23 cellular contexts compared by ENCODE assay signal in genomic region chr7:36262286-36262685, GRCh38.
A peak's percentile ranks its signal among the peaks of the same experiment; 100 is the strongest.
DNase-seq lines count a peak whose midpoint lies in the region; ATAC-seq, FAIRE-seq and TF ChIP-seq lines count a peak whose summit lies in the region.
"Had no signal": no experiment of that assay in that cellular context is flagged by ENCODE, and none has a peak within 500 bp of the region (broad histone marks: within the 10 kb centered on the region; RNA-seq: fewer than 3 reads in every experiment).

No MANE protein-coding gene starts in this region.

- TF ChIP-seq CTCF in A549 (IDR thresholded peaks at IDR 0.05) (no peak), choroid plexus epithelial cell (conservative IDR thresholded peaks at IDR 0.05; ENCODE audit: low read depth, low read length) (no peak), prostate gland (IDR thresholded peaks at IDR 0.05) (no peak)

- H3K36me3 ChIP-seq in prostate gland, result no peaks in the 10 kb centered on the region
- H3K36me3 ChIP-seq: esophagus muscularis mucosa, tibial nerve had no signal

- H3K4me3 ChIP-seq in A549, result no peak overlapping the region
- H3K4me3 ChIP-seq in choroid plexus epithelial cell (ENCODE audit: low read depth, low read length), result no peak overlapping the region
- no peak overlapping the region for H3K4me3 ChIP-seq in prostate gland
- H3K4me3 ChIP-seq: esophagus muscularis mucosa, lung, tibial nerve had no signal

- H3K9me3 ChIP-seq in A549 (no peaks in the 10 kb centered on the region), prostate gland (no peaks in the 10 kb centered on the region)
- H3K9me3 ChIP-seq: esophagus muscularis mucosa, tibial nerve had no signal

- DNase-seq in A549 (ENCODE audit: low read depth in 1 of 2, low spot score in 1 of 2) (no peak), choroid plexus epithelial cell (ENCODE audit: low read depth) (peak; percentile 47), myocyte (ENCODE audit: low read depth) (peak; percentile 24), iPS-NIHi11 (ENCODE audit: low spot score) (no peak), prostate gland (ENCODE audit: low spot score) (no peak), DMS53 treated with DMSO at 0.1 percent for 48 hours (lab: John Stamatoyannopoulos, UW; ENCODE audit: unreplicated experiment) (no peak)
- DNase-seq: activated CD8-positive, alpha-beta memory T cell treated with anti-CD3 and anti-CD28 coated beads, Interleukin-2, amount 10 ng/mL, durations not matched to agents 7 days and 5 days; activated naive CD8-positive, alpha-beta T cell treated with anti-CD3 and anti-CD28 coated beads, Interleukin-2, amount 50 U/mL, for 24 hours; CD8-positive, alpha-beta T cell; glutamatergic neuron; immature natural killer cell; MM.1S; NCI-H1930; NCI-H524; nephron progenitor cell; stimulated activated CD4-positive, alpha-beta T cell treated with anti-CD3 and anti-CD28 coated beads, Interleukin-15, amount 100 ng/mL, for 24 hours; stimulated activated naive CD4-positive, alpha-beta T cell; T1000 had no signal

- CTCF ChIA-PET in A549 (lab: Yijun Ruan, JAX), result interaction anchor here (1.2 kb wide), 2 partner anchors 21 to 29 kb away, joined by 3 to 4 read pairs; no protein-coding TSS in a partner anchor

- H3K4me1 ChIP-seq in A549 (peaks cover 77% of the 10 kb centered on the region), prostate gland (replicated peaks) (peaks cover 41% of the 10 kb centered on the region)

- TF ChIP-seq RAD21 in A549 (conservative IDR thresholded peaks at IDR 0.05 in 1 of 2, IDR thresholded peaks at IDR 0.05 in 1 of 2) (no peak), Ishikawa (IDR thresholded peaks at IDR 0.05; ENCODE audit: low read depth) (no peak)

- H3K4me2 ChIP-seq in A549, result peak overlapping the region; percentile 49

- FAIRE-seq in A549 (lab: Jason Lieb, UNC), result no peak

- 33% methylated on average over 1 of the region's 1 CpG for WGBS in A549 (ENCODE audit: missing lambda C conversion rate)
- 43% methylated on average over 1 of the region's 1 CpG for WGBS in prostate gland

- intact Hi-C loops in prostate gland (cut with DNase I), result no loop called here

- no peaks in the 10 kb centered on the region for H3K27me3 ChIP-seq in prostate gland (replicated peaks; ENCODE audit: insufficient read depth)
- H3K27me3 ChIP-seq: esophagus muscularis mucosa, tibial nerve had no signal

- H3K27ac ChIP-seq in A549, result peak overlapping the region; percentile 22 to 59; a peak in 4 of 6 replicates
- peak overlapping the region in 1 of 2 donors; percentile 20 for H3K27ac ChIP-seq in prostate gland
- H3K27ac ChIP-seq: esophagus muscularis mucosa, tibial nerve had no signal

- ATAC-seq in A549 (no peak), GM21717 (IDR thresholded peaks at IDR 0.05; ENCODE audit: unreplicated experiment) (no peak)
- ATAC-seq: activated CD8-positive, alpha-beta memory T cell treated with anti-CD3 and anti-CD28 coated beads, Interleukin-2, amount 10 ng/mL, durations not matched to agents 7 days and 5 days; activated naive CD8-positive, alpha-beta T cell treated with anti-CD3 and anti-CD28 coated beads, Interleukin-2, amount 50 U/mL, for 24 hours; CD8-positive, alpha-beta T cell had no signal

- TF ChIP-seq POLR2A in A549 (IDR thresholded peaks at IDR 0.05; ENCODE audit: low read length) (no peak), prostate gland (IDR thresholded peaks at IDR 0.05) (no peak)

- TF ChIP-seq EP300 in A549 (IDR thresholded peaks at IDR 0.05) (no peak), Ishikawa (IDR thresholded peaks at IDR 0.05; ENCODE audit: borderline replicate concordance) (no peak)

- POLR2A ChIA-PET in A549 (lab: Yijun Ruan, JAX), result no interaction called here

TF ChIP-seq in A549, 52 proteins besides CTCF, POLR2A, EP300 and RAD21 (continues in another document):
- TF ChIP-seq HDAC2 (IDR thresholded peaks at IDR 0.05) (no peak), REST (IDR thresholded peaks at IDR 0.05) (no peak), CHD2 (IDR thresholded peaks at IDR 0.05; ENCODE audit: low read length, partially characterized antibody) (no peak), KDM5A (IDR thresholded peaks at IDR 0.05) (no peak), ZSCAN20 (CRISPR knock-in tag; IDR thresholded peaks at IDR 0.05) (no peak), EHMT2 (IDR thresholded peaks at IDR 0.05; ENCODE audit: low read depth) (no peak), SREBF2 (IDR thresholded peaks at IDR 0.05) (no peak), BCL3 (IDR thresholded peaks at IDR 0.05) (no peak), ZFP36 (IDR thresholded peaks at IDR 0.05; ENCODE audit: borderline replicate concordance, partially characterized antibody) (no peak)

TF ChIP-seq in Ishikawa, 13 proteins besides CTCF, POLR2A, EP300 and RAD21:
- TF ChIP-seq NFIC (IDR thresholded peaks at IDR 0.05), result peak; percentile 22; the same call in 1 of the 2 replicates
- no peak for TF ChIP-seq YY1 (IDR thresholded peaks at IDR 0.05; ENCODE audit: low read depth)

Comparison
In these comparisons a context has a peak if more than half of its experiments do, and no peak if none do; other contexts are left out.
1. DNase-seq: peak in choroid plexus epithelial cell (single experiment) and myocyte (single experiment); none in A549 (0 of 2), iPS-NIHi11 (single experiment), prostate gland (single experiment) and DMS53 treated with DMSO at 0.1 percent for 48 hours (single experiment).